ENCODE assay signal across 15 cellular contexts in the genomic region with DNA sequence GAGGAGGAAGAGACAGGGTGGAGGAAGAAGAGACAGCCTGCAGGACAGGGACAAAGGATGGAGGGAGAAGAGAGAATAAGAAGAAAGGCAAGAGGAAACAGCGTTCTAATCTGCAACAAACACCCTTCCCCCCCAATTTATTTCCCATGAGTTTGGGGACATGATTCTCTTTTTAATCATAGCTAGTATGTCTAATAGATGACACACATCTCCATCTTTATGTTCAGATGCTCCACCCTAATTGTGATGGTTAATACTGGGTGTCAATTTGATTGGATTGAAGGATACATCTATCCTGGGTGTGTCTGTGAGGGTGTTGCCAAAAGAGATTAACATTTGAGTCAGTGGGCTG.
DNase-seq lines count a peak whose midpoint lies in the region; ATAC-seq and TF ChIP-seq lines count a peak whose summit lies in the region.
"Had no signal": no experiment of that assay in that cellular context is flagged by ENCODE, and none has a peak within 500 bp of the region (broad histone marks: within the 10 kb centered on the region; RNA-seq: fewer than 3 reads in every experiment).

No MANE protein-coding gene starts in this region.

- peak overlapping the region; percentile 43 for H3K4me3 Mint-ChIP-seq in activated CD4-positive, alpha-beta T cell treated with anti-CD3 and anti-CD28 coated beads, Interleukin-2, amount 10 ng/mL, durations not matched to agents 7 days and 5 days
- peak overlapping the region; percentile 5 for H3K4me3 Mint-ChIP-seq in natural killer cell treated with Interleukin-12 subunit alpha and Interleukin-12 subunit beta and Interleukin-15 and Interleukin-18, amount 100 ng/mL, for 72 hours
- no peak overlapping the region for H3K4me3 Mint-ChIP-seq in natural killer cell
- peak overlapping the region; percentile 75 for H3K4me3 Mint-ChIP-seq in activated T-helper 1 cell treated with anti-CD3 and anti-CD28 coated beads, Interleukin-12 subunit alpha, Interleukin-12 subunit beta, Interleukin-2, Interleukin-4 antibody, amounts not matched to agents 30 ng/mL and 10 ng/mL and 1 ng/mL, durations not matched to agents 14 hours and 24 hours and 36 hours
- peak overlapping the region; percentile 33 for H3K4me3 Mint-ChIP-seq in stimulated activated effector memory CD8-positive, alpha-beta T cell treated with anti-CD3 and anti-CD28 coated beads, Interleukin-12 subunit alpha, Interleukin-12 subunit beta, amount 100 ng/mL, for 72 hours

- peaks cover 3% of the 10 kb centered on the region for H3K9me3 Mint-ChIP-seq in activated CD4-positive, alpha-beta T cell treated with anti-CD3 and anti-CD28 coated beads, Interleukin-2, amount 10 ng/mL, durations not matched to agents 7 days and 5 days
- H3K9me3 Mint-ChIP-seq in natural killer cell treated with Interleukin-12 subunit alpha and Interleukin-12 subunit beta and Interleukin-15 and Interleukin-18, amount 100 ng/mL, for 72 hours, result no peaks in the 10 kb centered on the region
- H3K9me3 Mint-ChIP-seq in natural killer cell, result no peaks in the 10 kb centered on the region
- no peaks in the 10 kb centered on the region for H3K9me3 Mint-ChIP-seq in activated T-helper 1 cell treated with anti-CD3 and anti-CD28 coated beads, Interleukin-12 subunit alpha, Interleukin-12 subunit beta, Interleukin-2, Interleukin-4 antibody, amounts not matched to agents 30 ng/mL and 10 ng/mL and 1 ng/mL, durations not matched to agents 14 hours and 24 hours and 36 hours
- H3K9me3 Mint-ChIP-seq in stimulated activated effector memory CD8-positive, alpha-beta T cell treated with anti-CD3 and anti-CD28 coated beads, Interleukin-12 subunit alpha, Interleukin-12 subunit beta, amount 100 ng/mL, for 72 hours, result no peaks in the 10 kb centered on the region

- H3K4me1 Mint-ChIP-seq in activated CD4-positive, alpha-beta T cell treated with anti-CD3 and anti-CD28 coated beads, Interleukin-2, amount 10 ng/mL, durations not matched to agents 7 days and 5 days, result peaks cover 22% of the 10 kb centered on the region
- no peaks in the 10 kb centered on the region for H3K4me1 Mint-ChIP-seq in natural killer cell treated with Interleukin-12 subunit alpha and Interleukin-12 subunit beta and Interleukin-15 and Interleukin-18, amount 100 ng/mL, for 72 hours (ENCODE audit: low read depth in 2 of 2)
- no peaks in the 10 kb centered on the region for H3K4me1 Mint-ChIP-seq in natural killer cell
- peaks cover 9% of the 10 kb centered on the region for H3K4me1 Mint-ChIP-seq in activated T-helper 1 cell treated with anti-CD3 and anti-CD28 coated beads, Interleukin-12 subunit alpha, Interleukin-12 subunit beta, Interleukin-2, Interleukin-4 antibody, amounts not matched to agents 30 ng/mL and 10 ng/mL and 1 ng/mL, durations not matched to agents 14 hours and 24 hours and 36 hours (ENCODE audit: low read depth)
- peaks cover 15% of the 10 kb centered on the region for H3K4me1 Mint-ChIP-seq in stimulated activated effector memory CD8-positive, alpha-beta T cell treated with anti-CD3 and anti-CD28 coated beads, Interleukin-12 subunit alpha, Interleukin-12 subunit beta, amount 100 ng/mL, for 72 hours

- H3K27ac Mint-ChIP-seq in activated CD4-positive, alpha-beta T cell treated with anti-CD3 and anti-CD28 coated beads, Interleukin-2, amount 10 ng/mL, durations not matched to agents 7 days and 5 days, result peak overlapping the region; percentile 90
- no peak overlapping the region for H3K27ac Mint-ChIP-seq in natural killer cell treated with Interleukin-12 subunit alpha and Interleukin-12 subunit beta and Interleukin-15 and Interleukin-18, amount 100 ng/mL, for 72 hours
- no peak overlapping the region for H3K27ac Mint-ChIP-seq in natural killer cell
- H3K27ac Mint-ChIP-seq in activated T-helper 1 cell treated with anti-CD3 and anti-CD28 coated beads, Interleukin-12 subunit alpha, Interleukin-12 subunit beta, Interleukin-2, Interleukin-4 antibody, amounts not matched to agents 30 ng/mL and 10 ng/mL and 1 ng/mL, durations not matched to agents 14 hours and 24 hours and 36 hours, result peak overlapping the region; percentile 77
- H3K27ac Mint-ChIP-seq in stimulated activated effector memory CD8-positive, alpha-beta T cell treated with anti-CD3 and anti-CD28 coated beads, Interleukin-12 subunit alpha, Interleukin-12 subunit beta, amount 100 ng/mL, for 72 hours, result no peak overlapping the region

- no peak for TF ChIP-seq CTCF in natural killer cell (IDR thresholded peaks at IDR 0.05)

- no peak for DNase-seq in activated CD4-positive, alpha-beta T cell treated with anti-CD3 and anti-CD28 coated beads, Interleukin-2, amount 10 ng/mL, durations not matched to agents 7 days and 5 days
- no peak for DNase-seq in activated CD4-positive, alpha-beta T cell treated with anti-CD3 and anti-CD28 coated beads, Interleukin-2, amount 50 U/mL, for 1 hour
- DNase-seq in natural killer cell treated with Interleukin-12 subunit alpha and Interleukin-12 subunit beta and Interleukin-15 and Interleukin-18, amount 100 ng/mL, for 72 hours (ENCODE audit: low spot score), result no peak
- DNase-seq in natural killer cell (no peak), glomerular visceral epithelial cell (ENCODE audit: extremely low spot score) (no peak)
- DNase-seq in activated T-helper 1 cell treated with anti-CD3 and anti-CD28 coated beads, Interleukin-12 subunit alpha, Interleukin-12 subunit beta, Interleukin-2, Interleukin-4 antibody, amounts not matched to agents 30 ng/mL and 10 ng/mL and 1 ng/mL, durations not matched to agents 14 hours and 24 hours and 36 hours (ENCODE audit: low spot score), result no peak
- DNase-seq in stimulated activated effector memory CD8-positive, alpha-beta T cell treated with anti-CD3 and anti-CD28 coated beads, Interleukin-12 subunit alpha, Interleukin-12 subunit beta, amount 100 ng/mL, for 72 hours (ENCODE audit: low spot score in 2 of 2), result no peak
- DNase-seq: NCI-H187; NCI-H2107; NCI-H510A; NCI-H748 treated with DMSO at 0.1 percent for 48 hours; NK-92 treated with Interleukin-12 subunit alpha and Interleukin-12 subunit beta, amount 100 ng/mL, for 24 hours; Peyer's patch had no signal

- no peaks in the 10 kb centered on the region for H3K27me3 Mint-ChIP-seq in activated CD4-positive, alpha-beta T cell treated with anti-CD3 and anti-CD28 coated beads, Interleukin-2, amount 10 ng/mL, durations not matched to agents 7 days and 5 days
- H3K27me3 Mint-ChIP-seq in natural killer cell treated with Interleukin-12 subunit alpha and Interleukin-12 subunit beta and Interleukin-15 and Interleukin-18, amount 100 ng/mL, for 72 hours, result peaks cover 0 to 7% of the 10 kb centered on the region in 2 donors
- H3K27me3 Mint-ChIP-seq in natural killer cell (ENCODE audit: low read depth in 2 of 2), result no peaks in the 10 kb centered on the region
- no peaks in the 10 kb centered on the region for H3K27me3 Mint-ChIP-seq in activated T-helper 1 cell treated with anti-CD3 and anti-CD28 coated beads, Interleukin-12 subunit alpha, Interleukin-12 subunit beta, Interleukin-2, Interleukin-4 antibody, amounts not matched to agents 30 ng/mL and 10 ng/mL and 1 ng/mL, durations not matched to agents 14 hours and 24 hours and 36 hours (ENCODE audit: insufficient read depth)

- CTCF ChIA-PET in activated CD4-positive, alpha-beta T cell treated with anti-CD3 and anti-CD28 coated beads, Interleukin-2, amount 10 ng/mL, durations not matched to agents 7 days and 5 days (lab: Charles Lee), result no interaction called here

- POLR2A ChIA-PET in activated CD4-positive, alpha-beta T cell treated with anti-CD3 and anti-CD28 coated beads, Interleukin-2, amount 10 ng/mL, durations not matched to agents 7 days and 5 days (lab: Charles Lee), result no interaction called here

- no peak for ATAC-seq in natural killer cell treated with Interleukin-12 subunit alpha and Interleukin-12 subunit beta and Interleukin-15 and Interleukin-18, amount 100 ng/mL, for 72 hours
- ATAC-seq in natural killer cell, result no peak
- ATAC-seq in stimulated activated effector memory CD8-positive, alpha-beta T cell treated with anti-CD3 and anti-CD28 coated beads, Interleukin-12 subunit alpha, Interleukin-12 subunit beta, amount 100 ng/mL, for 72 hours, result no peak
- ATAC-seq in HG03565 (IDR thresholded peaks at IDR 0.05; ENCODE audit: unreplicated experiment), result no peak
- ATAC-seq: A549 had no signal

- no peaks in the 10 kb centered on the region for H3K36me3 Mint-ChIP-seq in activated CD4-positive, alpha-beta T cell treated with anti-CD3 and anti-CD28 coated beads, Interleukin-2, amount 10 ng/mL, durations not matched to agents 7 days and 5 days (ENCODE audit: low read depth)
- no peaks in the 10 kb centered on the region for H3K36me3 Mint-ChIP-seq in natural killer cell treated with Interleukin-12 subunit alpha and Interleukin-12 subunit beta and Interleukin-15 and Interleukin-18, amount 100 ng/mL, for 72 hours
- H3K36me3 Mint-ChIP-seq in natural killer cell, result no peaks in the 10 kb centered on the region
- H3K36me3 Mint-ChIP-seq in activated T-helper 1 cell treated with anti-CD3 and anti-CD28 coated beads, Interleukin-12 subunit alpha, Interleukin-12 subunit beta, Interleukin-2, Interleukin-4 antibody, amounts not matched to agents 30 ng/mL and 10 ng/mL and 1 ng/mL, durations not matched to agents 14 hours and 24 hours and 36 hours (ENCODE audit: low read depth), result no peaks in the 10 kb centered on the region
- no peaks in the 10 kb centered on the region for H3K36me3 Mint-ChIP-seq in stimulated activated effector memory CD8-positive, alpha-beta T cell treated with anti-CD3 and anti-CD28 coated beads, Interleukin-12 subunit alpha, Interleukin-12 subunit beta, amount 100 ng/mL, for 72 hours

- intact Hi-C loops in natural killer cell (cut with micrococcal nuclease), result no loop called here
- intact Hi-C loops in activated T-helper 1 cell treated with anti-CD3 and anti-CD28 coated beads, Interleukin-12 subunit alpha, Interleukin-12 subunit beta, Interleukin-2, Interleukin-4 antibody, amounts not matched to agents 30 ng/mL and 10 ng/mL and 1 ng/mL, durations not matched to agents 14 hours and 24 hours and 36 hours (cut with micrococcal nuclease), result no loop called here

Comparison
In these comparisons a context has a peak if more than half of its experiments do, and no peak if none do; other contexts are left out.
1. H3K27ac Mint-ChIP-seq: peak in activated CD4-positive, alpha-beta T cell treated with anti-CD3 and anti-CD28 coated beads, Interleukin-2, amount 10 ng/mL, durations not matched to agents 7 days and 5 days (single experiment) and activated T-helper 1 cell treated with anti-CD3 and anti-CD28 coated beads, Interleukin-12 subunit alpha, Interleukin-12 subunit beta, Interleukin-2, Interleukin-4 antibody, amounts not matched to agents 30 ng/mL and 10 ng/mL and 1 ng/mL, durations not matched to agents 14 hours and 24 hours and 36 hours (single experiment); none in natural killer cell treated with Interleukin-12 subunit alpha and Interleukin-12 subunit beta and Interleukin-15 and Interleukin-18, amount 100 ng/mL, for 72 hours (0 of 2), natural killer cell (0 of 2) and stimulated activated effector memory CD8-positive, alpha-beta T cell treated with anti-CD3 and anti-CD28 coated beads, Interleukin-12 subunit alpha, Interleukin-12 subunit beta, amount 100 ng/mL, for 72 hours (single experiment).